In genomic region chr19:17266026-17266425, GRCh38 we compare ENCODE assay signal across 2 cellular contexts.
TF ChIP-seq lines count a peak whose summit lies in the region.

No MANE protein-coding gene starts in this region.

TF ChIP-seq in HCT116, 20 proteins besides CTCF, POLR2A, EP300 and RAD21:
- TF ChIP-seq SP1 (IDR thresholded peaks at IDR 0.05; ENCODE audit: low read depth) (no peak), MAX (IDR thresholded peaks at IDR 0.05) (no peak), EGR1 (IDR thresholded peaks at IDR 0.05; ENCODE audit: low read depth) (no peak), SIN3A (IDR thresholded peaks at IDR 0.05; ENCODE audit: low read depth) (no peak), SRF (IDR thresholded peaks at IDR 0.05; ENCODE audit: low read depth) (no peak), ZNF274 (IDR thresholded peaks at IDR 0.05; ENCODE audit: low read depth, low read length) (no peak), ELF1 (IDR thresholded peaks at IDR 0.05; ENCODE audit: borderline replicate concordance, low read depth) (no peak)

TF ChIP-seq in GM12878, 131 proteins besides CTCF, POLR2A, EP300 and RAD21:
- TF ChIP-seq ZNF384 (IDR thresholded peaks at IDR 0.05; ENCODE audit: borderline replicate concordance, low read depth, low read length) (no peak), NR2C1 (IDR thresholded peaks at IDR 0.05) (no peak), IRF5 (IDR thresholded peaks at IDR 0.05; ENCODE audit: borderline replicate concordance) (no peak), CHD4 (IDR thresholded peaks at IDR 0.05) (no peak), ZNF217 (IDR thresholded peaks at IDR 0.05) (no peak), MEF2A (IDR thresholded peaks at IDR 0.05; ENCODE audit: insufficient read depth, low read depth, low read length) (no peak), ZNF207 (IDR thresholded peaks at IDR 0.05; ENCODE audit: borderline replicate concordance) (no peak), MXI1 (IDR thresholded peaks at IDR 0.05; ENCODE audit: low read depth, low read length) (no peak), ATF2 (IDR thresholded peaks at IDR 0.05; ENCODE audit: low read length) (no peak), BCL3 (IDR thresholded peaks at IDR 0.05; ENCODE audit: borderline replicate concordance, insufficient read depth, low read depth, low read length, poor library complexity, severe bottlenecking) (no peak), ZNF274 (IDR thresholded peaks at IDR 0.05; ENCODE audit: insufficient read depth, insufficient read length) (no peak), LARP7 (IDR thresholded peaks at IDR 0.05) (no peak), KDM1A (IDR thresholded peaks at IDR 0.05; ENCODE audit: borderline replicate concordance) (no peak), ZBTB4 (CRISPR knock-in tag; IDR thresholded peaks at IDR 0.05) (no peak), ATF7 (IDR thresholded peaks at IDR 0.05; ENCODE audit: low read depth) (no peak), RUNX3 (IDR thresholded peaks at IDR 0.05; ENCODE audit: low read length) (no peak), IRF4 (IDR thresholded peaks at IDR 0.05; ENCODE audit: low read depth, low read length) (no peak), DPF2 (IDR thresholded peaks at IDR 0.05) (no peak), RCOR1 (conservative IDR thresholded peaks at IDR 0.05; ENCODE audit: low read depth, low read length) (no peak)
TF ChIP-seq in GM12878: peak in this region for 0.
